ENCODE assay signal across 18 cellular contexts in the genomic region with DNA sequence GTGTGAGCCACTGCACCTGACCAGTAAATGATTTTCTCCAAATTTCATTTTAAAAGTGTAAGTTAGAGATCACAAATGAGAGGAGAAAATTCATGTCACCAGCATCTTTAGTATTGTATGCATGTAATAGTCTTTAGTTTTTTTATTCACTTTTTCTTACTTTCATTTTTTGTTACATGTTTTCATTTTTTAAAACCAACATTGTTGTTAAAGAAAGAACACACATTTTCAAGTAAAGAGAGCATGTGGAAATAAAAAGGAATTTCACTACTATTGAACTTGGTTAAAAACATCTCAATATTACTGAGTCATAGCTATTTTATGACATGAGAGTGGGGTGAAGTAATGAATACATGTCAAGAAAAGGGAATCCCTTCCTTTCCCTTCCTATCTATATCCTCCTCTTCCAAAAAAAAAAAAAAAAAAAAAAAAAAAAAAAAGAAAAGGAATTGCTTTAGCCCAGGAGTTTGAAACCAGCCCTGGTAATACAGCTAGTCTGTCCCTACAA. TPM values are rescaled to one million over a fixed set of nuclear protein-coding genes. Genes with fewer than 3 reads are reported as not detected.
DNase-seq lines count a peak whose midpoint lies in the region; ATAC-seq and TF ChIP-seq lines count a peak whose summit lies in the region.
"Had no signal": no experiment of that assay in that cellular context is flagged by ENCODE, and none has a peak within 500 bp of the region (broad histone marks: within the 10 kb centered on the region; RNA-seq: fewer than 3 reads in every experiment).

No MANE protein-coding gene starts in this region.

- H3K27ac Mint-ChIP-seq in effector memory CD8-positive, alpha-beta T cell, result peak overlapping the region in 1 of 2 donors; percentile 57

- H3K27me3 Mint-ChIP-seq in effector memory CD8-positive, alpha-beta T cell, result peaks cover 0 to under 1% of the 10 kb centered on the region in 2 donors

- H3K36me3 Mint-ChIP-seq in effector memory CD8-positive, alpha-beta T cell (ENCODE audit: insufficient read depth), result peaks cover 3% of the 10 kb centered on the region

- no peaks in the 10 kb centered on the region for H3K4me1 ChIP-seq in mucosa of descending colon (ENCODE audit: low read depth)
- H3K4me1 ChIP-seq: Caco-2 had no signal

- H3K36me3 ChIP-seq in mucosa of descending colon (ENCODE audit: low read depth), result no peaks in the 10 kb centered on the region
- H3K36me3 ChIP-seq: MG63 had no signal

- intact Hi-C loops in mucosa of descending colon (cut with DNase I, micrococcal nuclease), result no loop called here

- H3K4me1 Mint-ChIP-seq in effector memory CD8-positive, alpha-beta T cell (ENCODE audit: low read depth in 2 of 2), result no peaks in the 10 kb centered on the region

- DNase-seq in AG08395 (ENCODE audit: low spot score) (peak; percentile 54), GM04503 (ENCODE audit: low read depth) (peak; percentile 36), amniotic epithelial cell (ENCODE audit: low read depth) (peak; percentile 25), fibroblast of pulmonary artery (ENCODE audit: low read depth) (peak; percentile 14), mucosa of descending colon (no peak), NCI-H146 treated with DMSO at 0.1 percent for 48 hours (lab: John Stamatoyannopoulos, UW; ENCODE audit: unreplicated experiment) (no peak), mesenteric fat pad (ENCODE audit: low spot score) (no peak)
- DNase-seq in effector memory CD8-positive, alpha-beta T cell, result no peak
- DNase-seq: 8988T, Caco-2, DMS53, KG1, MG63, NCI-H1105, NCI-H187, NCI-H446, Right ventricle myocardium superior had no signal

- ATAC-seq in mucosa of descending colon, result no peak
- no peak for ATAC-seq in effector memory CD8-positive, alpha-beta T cell (replicated peaks)
- ATAC-seq: Panc1 had no signal

- no peaks in the 10 kb centered on the region for H3K9me3 ChIP-seq in mucosa of descending colon
- H3K9me3 ChIP-seq: Caco-2, MG63 had no signal

- H3K4me3 Mint-ChIP-seq in effector memory CD8-positive, alpha-beta T cell, result no peak overlapping the region

- no peaks in the 10 kb centered on the region for H3K9me3 Mint-ChIP-seq in effector memory CD8-positive, alpha-beta T cell

- no peak overlapping the region for H3K4me3 ChIP-seq in fibroblast of pulmonary artery (replicated peaks; ENCODE audit: low read depth, low read length)
- no peak overlapping the region for H3K4me3 ChIP-seq in mucosa of descending colon
- H3K4me3 ChIP-seq: MG63 had no signal

- TF ChIP-seq CTCF in fibroblast of pulmonary artery (IDR thresholded peaks at IDR 0.05; ENCODE audit: low read length, missing control alignments) (no peak), mucosa of descending colon (IDR thresholded peaks at IDR 0.05) (no peak)

RNA-seq across cellular contexts. Expression of gene PMAIP1, which starts 29.1 kb away (rescaled TPM):
- 1 to 10 TPM; 1.2 to 2.2 (median 2.1) TPM for total RNA-seq in mucosa of descending colon
- total RNA-seq in mesenteric fat pad, result 0.87 TPM
- total RNA-seq: Right ventricle myocardium superior had no signal

Comparison
In these comparisons a context has a peak if more than half of its experiments do, and no peak if none do; other contexts are left out.
1. DNase-seq: peak in AG08395 (single experiment), GM04503 (single experiment), amniotic epithelial cell (single experiment) and fibroblast of pulmonary artery (single experiment); none in mucosa of descending colon (0 of 3), NCI-H146 treated with DMSO at 0.1 percent for 48 hours (single experiment), effector memory CD8-positive, alpha-beta T cell (0 of 3) and mesenteric fat pad (single experiment).